In genomic region chr10:24207781-24208611, GRCh38 we compare ENCODE assay signal across 9 cellular contexts. TPM values are rescaled to one million over a fixed set of nuclear protein-coding genes. Genes with fewer than 3 reads are reported as not detected.
A peak's percentile ranks its signal among the peaks of the same experiment; 100 is the strongest.
DNase-seq lines count a peak whose midpoint lies in the region; TF ChIP-seq lines count a peak whose summit lies in the region.
"Had no signal": no experiment of that assay in that cellular context is flagged by ENCODE, and none has a peak within 500 bp of the region (broad histone marks: within the 10 kb centered on the region; RNA-seq: fewer than 3 reads in every experiment).

No MANE protein-coding gene starts in this region.

- DNase-seq in DMS53 (lab: John Stamatoyannopoulos, UW) (peak; percentile 94), NCI-H748 (lab: John Stamatoyannopoulos, UW; ENCODE audit: unreplicated experiment) (peak; percentile 48), esophagus squamous epithelium (lab: John Stamatoyannopoulos, UW) (no peak), immature natural killer cell (no peak), epidermal melanocyte (ENCODE audit: insufficient read length, low spot score) (no peak), amniotic stem cell (lab: John Stamatoyannopoulos, UW) (no peak)
- no peak for DNase-seq in CD8-positive, alpha-beta memory T cell
- DNase-seq: cerebellar nuclear complex had no signal

- 40 to 51% methylated on average over 13 of the region's 13 CpGs for WGBS in esophagus squamous epithelium, 2 donors

- H3K4me1 Mint-ChIP-seq in CD8-positive, alpha-beta memory T cell: peaks cover 7 to 11% (median 8%) of the 10 kb centered on the region in 3 donors
- peaks cover 0 to 4% of the 10 kb centered on the region in 2 donors for H3K4me1 Mint-ChIP-seq in immature natural killer cell

- H3K36me3 ChIP-seq in esophagus squamous epithelium (no peaks in the 10 kb centered on the region), neuron (ENCODE audit: insufficient read depth, low read length) (no peaks in the 10 kb centered on the region)
- no peaks in the 10 kb centered on the region for H3K36me3 ChIP-seq in CD8-positive, alpha-beta memory T cell (ENCODE audit: insufficient read depth, low read length)

- H3K36me3 Mint-ChIP-seq in CD8-positive, alpha-beta memory T cell: no peaks in the 10 kb centered on the region
- no peaks in the 10 kb centered on the region for H3K36me3 Mint-ChIP-seq in immature natural killer cell

- peak overlapping the region in 1 of 7 donors; percentile 17 for H3K4me3 Mint-ChIP-seq in CD8-positive, alpha-beta memory T cell
- peak overlapping the region in 2 of 5 donors; percentile 5 to 63 for H3K4me3 Mint-ChIP-seq in immature natural killer cell

- H3K9me3 ChIP-seq in esophagus squamous epithelium: no peaks in the 10 kb centered on the region
- no peaks in the 10 kb centered on the region for H3K9me3 ChIP-seq in neuron (ENCODE audit: low read length)
- no peaks in the 10 kb centered on the region for H3K9me3 ChIP-seq in CD8-positive, alpha-beta memory T cell (ENCODE audit: low read length)

- no peaks in the 10 kb centered on the region for H3K27me3 ChIP-seq in esophagus squamous epithelium
- no peaks in the 10 kb centered on the region for H3K27me3 ChIP-seq in neuron (ENCODE audit: insufficient read depth, low read length)
- H3K27me3 ChIP-seq in CD8-positive, alpha-beta memory T cell (ENCODE audit: insufficient read depth, low read length, poor library complexity, severe bottlenecking): no peaks in the 10 kb centered on the region

- H3K4me3 ChIP-seq in esophagus squamous epithelium: peak overlapping the region in 3 of 4 donors; percentile 54 to 68 (median 62)
- peak overlapping the region; percentile 88 for H3K4me3 ChIP-seq in neuron (ENCODE audit: low read length)
- no peak overlapping the region for H3K4me3 ChIP-seq in CD8-positive, alpha-beta memory T cell (ENCODE audit: low read length)

- no peak for TF ChIP-seq CTCF in esophagus squamous epithelium (IDR thresholded peaks at IDR 0.05)

- intact Hi-C loops in esophagus squamous epithelium (cut with DNase I): no loop called here

- no peaks in the 10 kb centered on the region for H3K9me3 Mint-ChIP-seq in CD8-positive, alpha-beta memory T cell
- H3K9me3 Mint-ChIP-seq in immature natural killer cell: peaks cover 0 to 2% (median 0%) of the 10 kb centered on the region in 6 donors

- CTCF ChIA-PET in CD8-positive, alpha-beta memory T cell (lab: Charles Lee): no interaction called here

- peaks cover 22 to 38% of the 10 kb centered on the region in 2 donors for H3K27me3 Mint-ChIP-seq in CD8-positive, alpha-beta memory T cell
- H3K27me3 Mint-ChIP-seq in immature natural killer cell (ENCODE audit: low read depth in 3 of 3): peaks cover 3 to 4% (median 3%) of the 10 kb centered on the region in 3 donors

- peak overlapping the region; percentile 98 for H2AFZ ChIP-seq in neuron (ENCODE audit: low read depth, low read length)

- H3K4me1 ChIP-seq in esophagus squamous epithelium (peaks cover 0 to 64% (median 3%) of the 10 kb centered on the region in 3 donors), neuron (ENCODE audit: insufficient read depth, low read length) (peaks cover 26% of the 10 kb centered on the region)
- no peaks in the 10 kb centered on the region for H3K4me1 ChIP-seq in CD8-positive, alpha-beta memory T cell (ENCODE audit: insufficient read depth, low read length)

- no peak for TF ChIP-seq POLR2A in esophagus squamous epithelium (IDR thresholded peaks at IDR 0.05)

- H3K27ac Mint-ChIP-seq in CD8-positive, alpha-beta memory T cell: no peak overlapping the region
- H3K27ac Mint-ChIP-seq in immature natural killer cell: no peak overlapping the region

- H3K27ac ChIP-seq in esophagus squamous epithelium: peak overlapping the region; percentile 86 to 93 (median 91)
- no peak overlapping the region for H3K27ac ChIP-seq in CD8-positive, alpha-beta memory T cell (ENCODE audit: low read depth, low read length)

- POLR2A ChIA-PET in CD8-positive, alpha-beta memory T cell (lab: Charles Lee): no interaction called here

RNA-seq across cellular contexts. Expression of gene KIAA1217, which starts 0.9 kb away (rescaled TPM):
- total RNA-seq in esophagus squamous epithelium: 10 to 100 TPM; 56.2 to 67.6 (median 66.2) TPM
- total RNA-seq in CD8-positive, alpha-beta memory T cell: under 1 TPM in 1 of 2 experiments, not detected in 1; 0.20 TPM
- polyA plus RNA-seq in CD8-positive, alpha-beta memory T cell: not detected
- polyA plus RNA-seq in immature natural killer cell: not detected

Comparison
In these comparisons a context has a peak if more than half of its experiments do, and no peak if none do; other contexts are left out.
1. DNase-seq: peak in DMS53 (single experiment) and NCI-H748 (single experiment); none in esophagus squamous epithelium (single experiment), CD8-positive, alpha-beta memory T cell (0 of 5), immature natural killer cell (0 of 3), epidermal melanocyte (single experiment) and amniotic stem cell (single experiment).
2. RNA of gene KIAA1217, which starts 0.9 kb away (total RNA-seq): 56.2 to 67.6 TPM in esophagus squamous epithelium; 0.20 TPM in CD8-positive, alpha-beta memory T cell; every median in the first group is over 10 times any median in the second.